18 cellular contexts compared by ENCODE assay signal in genomic region chr17:1904273-1905052, GRCh38.
A peak's percentile ranks its signal among the peaks of the same experiment; 100 is the strongest.
DNase-seq lines count a peak whose midpoint lies in the region; ATAC-seq and TF ChIP-seq lines count a peak whose summit lies in the region.
"Had no signal": no experiment of that assay in that cellular context is flagged by ENCODE, and none has a peak within 500 bp of the region (broad histone marks: within the 10 kb centered on the region; RNA-seq: fewer than 3 reads in every experiment).

No MANE protein-coding gene starts in this region.

- no peak overlapping the region for H3K9ac ChIP-seq in MM.1S (ENCODE audit: low read length)
- H3K9ac ChIP-seq in neural progenitor cell = no peak overlapping the region

- H2AFZ ChIP-seq in MM.1S (ENCODE audit: low read length) (no peak overlapping the region), neural progenitor cell (replicated peaks) (peak overlapping the region; percentile 48)

- H3K36me3 ChIP-seq in MM.1S (replicated peaks; ENCODE audit: insufficient read depth, low read length) = no peaks in the 10 kb centered on the region
- no peaks in the 10 kb centered on the region for H3K36me3 ChIP-seq in neural progenitor cell
- H3K36me3 ChIP-seq: Peyer's patch had no signal

- H3K9me3 ChIP-seq in MM.1S (replicated peaks; ENCODE audit: insufficient read depth, low read length) (no peaks in the 10 kb centered on the region), neural progenitor cell (ENCODE audit: low read depth) (no peaks in the 10 kb centered on the region)
- H3K9me3 ChIP-seq: heart left ventricle, Peyer's patch had no signal

- H3K9me3 Mint-ChIP-seq in neural progenitor cell = no peaks in the 10 kb centered on the region
- H3K9me3 Mint-ChIP-seq: dendritic cell treated with granulocyte-macrophage colony-stimulating factor and Interleukin-4, amounts not matched to agents 40 ng/mL and 50 ng/mL, for 4 days; WTC11 had no signal

- H3K27ac ChIP-seq in MM.1S (ENCODE audit: low read length) (no peak overlapping the region), VCaP (peak overlapping the region; percentile 21; the same call in 1 of the 2 replicates), neural progenitor cell (no peak overlapping the region)
- H3K27ac ChIP-seq: 22Rv1, Peyer's patch had no signal

- no peaks in the 10 kb centered on the region for H3K36me3 Mint-ChIP-seq in neural progenitor cell

- H3K4me1 ChIP-seq in MM.1S (ENCODE audit: low read length) (no peaks in the 10 kb centered on the region; the same call in 1 of the 2 replicates), neural progenitor cell (peaks cover 52% of the 10 kb centered on the region)

- DNase-seq in DMS79 treated with DMSO at 0.1 percent for 48 hours (lab: John Stamatoyannopoulos, UW) (peak; percentile 33), DMS79 (lab: John Stamatoyannopoulos, UW) (no peak), MM.1S (peak; percentile 44), neural progenitor cell (ENCODE audit: low spot score) (no peak), HCEC 1CT (no peak)
- DNase-seq: DND-41; Peyer's patch; stimulated activated CD4-positive, alpha-beta T cell treated with anti-CD3 and anti-CD28 coated beads, Interleukin-15, amount 100 ng/mL, for 24 hours; substantia nigra had no signal

- no peaks in the 10 kb centered on the region for H3K79me2 ChIP-seq in MM.1S (ENCODE audit: low read length)
- H3K79me2 ChIP-seq in neural progenitor cell (ENCODE audit: low read depth) = no peaks in the 10 kb centered on the region

- no peak overlapping the region; the same call in 1 of the 2 replicates for H3K4me3 ChIP-seq in MM.1S (ENCODE audit: low read length)
- H3K4me3 ChIP-seq in neural progenitor cell = no peak overlapping the region
- H3K4me3 ChIP-seq: heart left ventricle, Peyer's patch had no signal

- peak overlapping the region; percentile 66 for H3K4me3 Mint-ChIP-seq in neural progenitor cell
- H3K4me3 Mint-ChIP-seq: dendritic cell treated with granulocyte-macrophage colony-stimulating factor and Interleukin-4, amounts not matched to agents 40 ng/mL and 50 ng/mL, for 4 days; WTC11 had no signal

- H3K4me1 Mint-ChIP-seq in neural progenitor cell = peaks cover 49% of the 10 kb centered on the region

- H3K4me2 ChIP-seq in MM.1S (ENCODE audit: low read depth, low read length) = peak overlapping the region; percentile 17; the same call in 1 of the 2 replicates
- H3K4me2 ChIP-seq in neural progenitor cell = peak overlapping the region; percentile 91

- TF ChIP-seq CTCF in MM.1S (IDR thresholded peaks at IDR 0.05; ENCODE audit: low read length) = no peak
- no peak for TF ChIP-seq CTCF in VCaP (conservative IDR thresholded peaks at IDR 0.05)
- no peak for TF ChIP-seq CTCF in neural progenitor cell (IDR thresholded peaks at IDR 0.05)

- no peak overlapping the region for H3K27ac Mint-ChIP-seq in neural progenitor cell
- H3K27ac Mint-ChIP-seq: dendritic cell treated with granulocyte-macrophage colony-stimulating factor and Interleukin-4, amounts not matched to agents 40 ng/mL and 50 ng/mL, for 4 days; progenitor cell of endocrine pancreas; WTC11 had no signal

- peaks cover 10% of the 10 kb centered on the region for H3K27me3 Mint-ChIP-seq in neural progenitor cell (ENCODE audit: insufficient read depth, low read depth)

- H3K9me2 ChIP-seq in MM.1S (replicated peaks; ENCODE audit: insufficient read depth, low read length) = no peaks in the 10 kb centered on the region

- H3K27me3 ChIP-seq in MM.1S (replicated peaks; ENCODE audit: insufficient read depth, low read length) = peaks cover 31% of the 10 kb centered on the region
- H3K27me3 ChIP-seq in neural progenitor cell = peaks cover 47% of the 10 kb centered on the region

- ATAC-seq in GM18870 (IDR thresholded peaks at IDR 0.05; ENCODE audit: unreplicated experiment) (no peak), GM18498 (IDR thresholded peaks at IDR 0.05; ENCODE audit: unreplicated experiment) (no peak)
- ATAC-seq: esophagus mucosa, WTC11 had no signal

- H4K20me1 ChIP-seq in MM.1S (ENCODE audit: insufficient read depth, low read length) (no peaks in the 10 kb centered on the region), neural progenitor cell (ENCODE audit: low read depth) (no peaks in the 10 kb centered on the region)

- H3F3A ChIP-seq in MM.1S (ENCODE audit: insufficient read depth, low read length) (no peaks in the 10 kb centered on the region; the same call in 1 of the 2 replicates), neural progenitor cell (ENCODE audit: low read depth) (peaks cover 62% of the 10 kb centered on the region)

Comparison
In these comparisons a context has a peak if more than half of its experiments do, and no peak if none do; other contexts are left out.
1. DNase-seq: peak in DMS79 treated with DMSO at 0.1 percent for 48 hours (single experiment) and MM.1S (single experiment); none in DMS79 (single experiment), neural progenitor cell (single experiment) and HCEC 1CT (single experiment).